22 cellular contexts compared by ENCODE assay signal in the genomic region with DNA sequence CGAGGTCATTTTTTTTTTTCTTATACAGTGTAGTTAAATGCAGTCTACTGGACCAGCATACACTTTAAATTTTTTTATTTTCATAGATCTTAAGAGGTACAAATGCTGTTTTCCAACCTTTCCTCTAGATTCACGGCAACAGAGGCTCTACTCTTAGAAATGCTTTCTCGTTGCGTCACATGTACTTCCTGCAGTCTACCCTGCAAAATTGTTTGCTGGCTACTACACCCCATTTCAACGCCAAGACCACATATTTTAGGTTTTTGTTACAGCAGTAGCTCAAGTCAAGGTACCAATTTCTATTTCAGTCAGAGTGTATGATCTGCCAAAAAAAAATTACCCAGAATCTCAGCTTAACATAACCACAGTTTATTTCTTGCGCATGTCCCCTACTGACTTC.
"Had no signal": no experiment of that assay in that cellular context is flagged by ENCODE, and none has a peak within 500 bp of the region (broad histone marks: within the 10 kb centered on the region; RNA-seq: fewer than 3 reads in every experiment).

No MANE protein-coding gene starts in this region.

- H3K4me3 ChIP-seq: esophagus muscularis mucosa, gastrocnemius medialis, heart right ventricle, psoas muscle, right lobe of liver, testis, tibial nerve, upper lobe of right lung, vagina had no signal

- H3K4me3 Mint-ChIP-seq: effector memory CD8-positive, alpha-beta T cell; naive thymus-derived CD4-positive, alpha-beta T cell; nephron progenitor cell; stimulated activated naive B cell treated with anti-CD40 and anti-IgM and Interleukin-4, amounts not matched to agents 10 μg/mL and 1 μg/mL and 100 μg/mL, for 72 hours; stimulated activated naive CD8-positive, alpha-beta T cell treated with anti-CD3 and anti-CD28 coated beads, Interleukin-15, amount 100 ng/mL, for 72 hours had no signal

- H3K27me3 ChIP-seq: gastrocnemius medialis, right lobe of liver, testis, tibial nerve, upper lobe of right lung, vagina had no signal

- FAIRE-seq: islet of Langerhans had no signal

- H3K4me1 ChIP-seq: esophagus muscularis mucosa, gastrocnemius medialis, heart right ventricle, psoas muscle, right lobe of liver, testis, tibial nerve, upper lobe of right lung, vagina had no signal

- H3K9me3 ChIP-seq: esophagus muscularis mucosa, gastrocnemius medialis, heart right ventricle, psoas muscle, right lobe of liver, testis, tibial nerve, upper lobe of right lung, vagina had no signal

- H3K27ac ChIP-seq: epithelial cell of prostate, esophagus muscularis mucosa, gastrocnemius medialis, heart right ventricle, psoas muscle, right lobe of liver, testis, tibial nerve, upper lobe of right lung, vagina had no signal

- H3K27ac Mint-ChIP-seq: effector memory CD8-positive, alpha-beta T cell; naive thymus-derived CD4-positive, alpha-beta T cell; nephron progenitor cell; stimulated activated naive B cell treated with anti-CD40 and anti-IgM and Interleukin-4, amounts not matched to agents 10 μg/mL and 1 μg/mL and 100 μg/mL, for 72 hours; stimulated activated naive CD8-positive, alpha-beta T cell treated with anti-CD3 and anti-CD28 coated beads, Interleukin-15, amount 100 ng/mL, for 72 hours had no signal

- H3K36me3 Mint-ChIP-seq: stimulated activated naive B cell treated with anti-CD40 and anti-IgM and Interleukin-4, amounts not matched to agents 10 μg/mL and 1 μg/mL and 100 μg/mL, for 72 hours had no signal

- H3K9me3 Mint-ChIP-seq: effector memory CD8-positive, alpha-beta T cell; nephron progenitor cell had no signal

- DNase-seq: effector memory CD8-positive, alpha-beta T cell; gastrocnemius medialis; heart right ventricle; hypothalamus; kidney glomerular epithelial cell; mesendoderm; naive thymus-derived CD4-positive, alpha-beta T cell; nephron progenitor cell; psoas muscle; retina; right lobe of liver; stimulated activated CD4-positive, alpha-beta T cell treated with anti-CD3 and anti-CD28 coated beads, Interleukin-1b, Interleukin-23, amount 100 ng/mL, for 48 hours; stimulated activated CD4-positive, alpha-beta T cell treated with anti-CD3 and anti-CD28 coated beads, Interleukin-4, amount 100 ng/mL, for 24 hours; stimulated activated naive B cell treated with anti-CD40 and anti-IgM and Interleukin-4, amounts not matched to agents 10 μg/mL and 1 μg/mL and 100 μg/mL, for 72 hours; stimulated activated naive CD8-positive, alpha-beta T cell treated with anti-CD3 and anti-CD28 coated beads, Interleukin-15, amount 100 ng/mL, for 72 hours; testis; upper lobe of right lung had no signal

- ATAC-seq: effector memory CD8-positive, alpha-beta T cell; gastrocnemius medialis; heart right ventricle; naive thymus-derived CD4-positive, alpha-beta T cell; psoas muscle; right lobe of liver; stimulated activated naive B cell treated with anti-CD40 and anti-IgM and Interleukin-4, amounts not matched to agents 10 μg/mL and 1 μg/mL and 100 μg/mL, for 72 hours; stimulated activated naive CD8-positive, alpha-beta T cell treated with anti-CD3 and anti-CD28 coated beads, Interleukin-15, amount 100 ng/mL, for 72 hours; upper lobe of right lung had no signal

- H3K36me3 ChIP-seq: esophagus muscularis mucosa, gastrocnemius medialis, heart right ventricle, right lobe of liver, tibial nerve, upper lobe of right lung, vagina had no signal

- H3K4me1 Mint-ChIP-seq: nephron progenitor cell; stimulated activated naive B cell treated with anti-CD40 and anti-IgM and Interleukin-4, amounts not matched to agents 10 μg/mL and 1 μg/mL and 100 μg/mL, for 72 hours; stimulated activated naive CD8-positive, alpha-beta T cell treated with anti-CD3 and anti-CD28 coated beads, Interleukin-15, amount 100 ng/mL, for 72 hours had no signal
